17 cellular contexts compared by ENCODE assay signal in genomic region chrX:47080915-47081236, GRCh38. TPM values are rescaled to one million over a fixed set of nuclear protein-coding genes. Genes with fewer than 3 reads are reported as not detected.
DNase-seq lines count a peak whose midpoint lies in the region; ATAC-seq, FAIRE-seq and TF ChIP-seq lines count a peak whose summit lies in the region.
"Had no signal": no experiment of that assay in that cellular context is flagged by ENCODE, and none has a peak within 500 bp of the region (broad histone marks: within the 10 kb centered on the region; RNA-seq: fewer than 3 reads in every experiment).

No MANE protein-coding gene starts in this region.

- no peak for TF ChIP-seq RAD21 in IMR-90 (IDR thresholded peaks at IDR 0.05; ENCODE audit: low read length)

- H3K4me3 ChIP-seq in IMR-90 (ENCODE audit: insufficient read depth, low read depth, low read length) = no peak overlapping the region
- H3K4me3 ChIP-seq in adrenal gland = peak overlapping the region in 1 of 4 donors; percentile 18
- peak overlapping the region in 2 of 3 donors; percentile 43 to 64 for H3K4me3 ChIP-seq in right lobe of liver
- H3K4me3 ChIP-seq: A549, GM23248 had no signal

- H4K20me1 ChIP-seq in IMR-90 (ENCODE audit: insufficient read depth, low read length) = no peaks in the 10 kb centered on the region

- no CpG with 5 or more reads among the region's 5 CpGs for WGBS in IMR-90 (ENCODE audit: extremely low coverage in 2 of 2, insufficient read length in 1 of 2), 2 experiments
- 25 to 53% (median 43%) methylated on average over 4 to 5 of the region's 5 CpGs for WGBS in adrenal gland, 4 donors
- 43% methylated on average over 5 of the region's 5 CpGs for WGBS in right lobe of liver (ENCODE audit: insufficient coverage, low coverage, low lambda C conversion rate, missing lambda C conversion rate)

- intact Hi-C loops in IMR-90 (cut with micrococcal nuclease) = no loop called here
- intact Hi-C loops in adrenal gland (cut with DNase I) = no loop called here
- intact Hi-C loops in right lobe of liver (cut with DNase I) = no loop called here

- FAIRE-seq in GM12891 (lab: Jason Lieb, UNC) = no peak
- FAIRE-seq: A549, D721Med, H54 had no signal

- H3K27ac ChIP-seq in IMR-90 (ENCODE audit: insufficient read depth, low read length) (no peak overlapping the region), adrenal gland (peak overlapping the region in 4 of 5 donors; percentile 48 to 80 (median 71)), right lobe of liver (peak overlapping the region; percentile 33 to 88 (median 75))
- H3K27ac ChIP-seq: A549, C4-2B, GM23248 had no signal

- no peak overlapping the region for H2BK15ac ChIP-seq in IMR-90 (ENCODE audit: low read depth, low read length)

- no peak overlapping the region for H3K4ac ChIP-seq in IMR-90 (ENCODE audit: low read depth, low read length)

- POLR2A ChIA-PET in IMR-90 (lab: Charles Lee; ENCODE audit: unreplicated experiment) = no interaction called here

- no peak overlapping the region for H3K23ac ChIP-seq in IMR-90 (ENCODE audit: low read depth, low read length)

- no peak overlapping the region for H3K9ac ChIP-seq in IMR-90 (ENCODE audit: low read depth, low read length)
- H3K9ac ChIP-seq: GM23248 had no signal

- H3K18ac ChIP-seq in IMR-90 (ENCODE audit: low read depth, low read length) = no peak overlapping the region

- no peaks in the 10 kb centered on the region for H3K79me1 ChIP-seq in IMR-90 (ENCODE audit: low read depth in 1 of 2, low read length in 2 of 2)

- no peak overlapping the region for H2AFZ ChIP-seq in IMR-90 (replicated peaks; ENCODE audit: low read length, poor library complexity)
- H2AFZ ChIP-seq: GM23248 had no signal

- TF ChIP-seq CTCF in IMR-90 (conservative IDR thresholded peaks at IDR 0.05; ENCODE audit: low read depth, low read length) (no peak), adrenal gland (IDR thresholded peaks at IDR 0.05) (no peak), right lobe of liver (IDR thresholded peaks at IDR 0.05) (no peak)

- peaks cover 19% of the 10 kb centered on the region for H3K27me3 ChIP-seq in IMR-90 (ENCODE audit: control insufficient read depth, insufficient read depth, low read length)
- no peaks in the 10 kb centered on the region for H3K27me3 ChIP-seq in adrenal gland
- H3K27me3 ChIP-seq in right lobe of liver = no peaks in the 10 kb centered on the region
- H3K27me3 ChIP-seq: BE2C had no signal

- BruUV-seq in IMR-90 (replicated peaks; lab: Mats Ljungman, UMichigan) = no TSS peak

- H4K5ac ChIP-seq in IMR-90 (ENCODE audit: low read depth, low read length) = no peak overlapping the region

- H2AK9ac ChIP-seq in IMR-90 (replicated peaks; ENCODE audit: low read depth, low read length, poor library complexity) = peak overlapping the region; percentile 55

- H3K36me3 ChIP-seq in IMR-90 (ENCODE audit: control insufficient read depth, insufficient read depth, low read length) = no peaks in the 10 kb centered on the region
- H3K36me3 ChIP-seq in adrenal gland (replicated peaks in 1 of 2) = no peaks in the 10 kb centered on the region
- H3K36me3 ChIP-seq in right lobe of liver = peaks cover 0 to 9% (median 0%) of the 10 kb centered on the region in 4 donors
- H3K36me3 ChIP-seq: BE2C had no signal

- H3K14ac ChIP-seq in IMR-90 (replicated peaks; ENCODE audit: low read depth, low read length) = no peak overlapping the region

- no peak overlapping the region for H3K4me2 ChIP-seq in IMR-90 (ENCODE audit: low read depth, low read length)
- H3K4me2 ChIP-seq: A549 had no signal

- H2BK5ac ChIP-seq in IMR-90 (ENCODE audit: low read depth, low read length, poor library complexity, severe bottlenecking) = no peak overlapping the region

- TF ChIP-seq POLR2A in IMR-90 (IDR thresholded peaks at IDR 0.05; ENCODE audit: low read depth, low read length) (no peak), adrenal gland (IDR thresholded peaks at IDR 0.05) (no peak), right lobe of liver (IDR thresholded peaks at IDR 0.05) (no peak), GM12891 (IDR thresholded peaks at IDR 0.05; ENCODE audit: low read depth, low read length) (no peak)

- no peak overlapping the region for H2BK120ac ChIP-seq in IMR-90 (ENCODE audit: low read depth, low read length)

- no peak overlapping the region for H4K91ac ChIP-seq in IMR-90 (ENCODE audit: insufficient read depth, low read depth, low read length)

- no peak overlapping the region for H4K8ac ChIP-seq in IMR-90 (ENCODE audit: low read depth in 2 of 2, low read length in 2 of 2)

- dilution Hi-C loops in IMR-90 (cut with HindIII; ENCODE audit: low sequenced_read_pairs, unreplicated experiment) = no loop called here

- ATAC-seq in IMR-90 (ENCODE audit: low read depth) = no peak
- ATAC-seq in right lobe of liver = no peak
- ATAC-seq in GM18519 (IDR thresholded peaks at IDR 0.05; ENCODE audit: low FRiP score, unreplicated experiment) = no peak
- ATAC-seq: A549 had no signal

- DNase-seq in IMR-90 = no peak
- no peak for DNase-seq in adrenal gland
- no peak for DNase-seq in right lobe of liver
- no peak for DNase-seq in activated T-cell treated with anti-CD3 and anti-CD28 coated beads, Interleukin-2, amount 50 U/mL, for 48 hours
- no peak for DNase-seq in DMS79 (lab: John Stamatoyannopoulos, UW)
- DNase-seq in GM12891 (ENCODE audit: insufficient read length, low spot score) = no peak
- DNase-seq: BE2C; CD4-positive, alpha-beta memory T cell; DMS153; DND-41; GDM1; GM23248 had no signal

- no peaks in the 10 kb centered on the region for H3K4me1 ChIP-seq in IMR-90 (ENCODE audit: control insufficient read depth, insufficient read depth, low read length)
- no peaks in the 10 kb centered on the region for H3K4me1 ChIP-seq in adrenal gland (replicated peaks in 1 of 2)
- no peaks in the 10 kb centered on the region for H3K4me1 ChIP-seq in right lobe of liver
- H3K4me1 ChIP-seq: A549, BE2C had no signal

- CTCF ChIA-PET in IMR-90 (lab: Yijun Ruan, JAX) = no interaction called here

- no peaks in the 10 kb centered on the region for H3K9me1 ChIP-seq in IMR-90 (ENCODE audit: insufficient read depth, low read length)

- in situ Hi-C loops in IMR-90 (cut with MboI; ENCODE audit: low sequenced_read_pairs) = no loop called here

- H3K56ac ChIP-seq in IMR-90 (ENCODE audit: extremely low read depth, insufficient read depth, low read length) = no peak overlapping the region

- no peaks in the 10 kb centered on the region for H3K9me3 ChIP-seq in IMR-90 (ENCODE audit: control insufficient read depth, insufficient read depth, low read length)
- H3K9me3 ChIP-seq in adrenal gland (replicated peaks in 1 of 3) = no peaks in the 10 kb centered on the region
- H3K9me3 ChIP-seq in right lobe of liver = no peaks in the 10 kb centered on the region
- H3K9me3 ChIP-seq: A549, BE2C had no signal

- H2AK5ac ChIP-seq in IMR-90 (ENCODE audit: low read depth, low read length) = no peak overlapping the region

- no peak overlapping the region for H2BK20ac ChIP-seq in IMR-90 (ENCODE audit: low read depth, low read length)

TF ChIP-seq in IMR-90, 13 proteins besides CTCF, POLR2A, EP300 and RAD21:
- TF ChIP-seq SMC3 (IDR thresholded peaks at IDR 0.05; ENCODE audit: low read depth, low read length) (no peak), MAFK (IDR thresholded peaks at IDR 0.05; ENCODE audit: low read depth, low read length) (no peak), RCOR1 (IDR thresholded peaks at IDR 0.05; ENCODE audit: insufficient replicate concordance, low read length) (no peak), MAZ (IDR thresholded peaks at IDR 0.05; ENCODE audit: borderline replicate concordance, low read depth, low read length) (no peak)
- TF ChIP-seq, protein P1, sequence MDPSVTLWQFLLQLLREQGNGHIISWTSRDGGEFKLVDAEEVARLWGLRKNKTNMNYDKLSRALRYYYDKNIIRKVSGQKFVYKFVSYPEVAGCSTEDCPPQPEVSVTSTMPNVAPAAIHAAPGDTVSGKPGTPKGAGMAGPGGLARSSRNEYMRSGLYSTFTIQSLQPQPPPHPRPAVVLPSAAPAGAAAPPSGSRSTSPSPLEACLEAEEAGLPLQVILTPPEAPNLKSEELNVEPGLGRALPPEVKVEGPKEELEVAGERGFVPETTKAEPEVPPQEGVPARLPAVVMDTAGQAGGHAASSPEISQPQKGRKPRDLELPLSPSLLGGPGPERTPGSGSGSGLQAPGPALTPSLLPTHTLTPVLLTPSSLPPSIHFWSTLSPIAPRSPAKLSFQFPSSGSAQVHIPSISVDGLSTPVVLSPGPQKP (IDR thresholded peaks at IDR 0.05; ENCODE audit: borderline replicate concordance, low read depth, low read length) = no peak
TF ChIP-seq in IMR-90: peak in this region for 0.

TF ChIP-seq in GM12891, 5 proteins besides CTCF, POLR2A, EP300 and RAD21:
- TF ChIP-seq POU2F2 (IDR thresholded peaks at IDR 0.05; ENCODE audit: low read depth, low read length) (no peak), PAX5 (IDR thresholded peaks at IDR 0.05; ENCODE audit: insufficient read depth, low read length, severe bottlenecking) (no peak)

RNA-seq across cellular contexts. Expression of gene RGN, which starts 2.6 kb away (rescaled TPM):
- total RNA-seq in IMR-90 (2012; rRNA removed) (under 0.01 and 0.18 TPM in 2 replicates), adrenal gland (100 to 1,000 TPM; 149 to 362 (median 271) TPM), right lobe of liver (100 to 1,000 TPM in 4 of 6 experiments, 10 to 100 TPM in 2; 44.6 to 292 (median 130) TPM)
- polyA plus RNA-seq in IMR-90 (2012; rRNA removed) (0.26 and 0.44 TPM in 2 replicates), adrenal gland (100 to 1,000 TPM; 188 to 487 (median 273) TPM)
- 0.12 and 0.16 TPM in 2 replicates for polyA plus RNA-seq in IMR-90 (2012; cell fraction: cytosol; rRNA removed)
- 0.75 and 2.0 TPM in 2 replicates for polyA plus RNA-seq in IMR-90 (2012; cell fraction: nucleus; rRNA removed; ENCODE audit: low replicate concordance)
- polyA plus RNA-seq in GM12891 (2012; ENCODE audit: low read depth, missing spikeins) = not detected
- total RNA-seq: CD4-positive, alpha-beta memory T cell had no signal
- polyA plus RNA-seq: CD4-positive, alpha-beta memory T cell had no signal

Comparison
In these comparisons a context has a peak if more than half of its experiments do, and no peak if none do; other contexts are left out.
1. RNA of gene RGN, which starts 2.6 kb away (total RNA-seq): 149 to 362 TPM in adrenal gland and 44.6 to 292 TPM in right lobe of liver; under 0.01 to 0.18 TPM in IMR-90; every median in the first group is over 10 times any median in the second.